20 cellular contexts compared by ENCODE assay signal in the genomic region with DNA sequence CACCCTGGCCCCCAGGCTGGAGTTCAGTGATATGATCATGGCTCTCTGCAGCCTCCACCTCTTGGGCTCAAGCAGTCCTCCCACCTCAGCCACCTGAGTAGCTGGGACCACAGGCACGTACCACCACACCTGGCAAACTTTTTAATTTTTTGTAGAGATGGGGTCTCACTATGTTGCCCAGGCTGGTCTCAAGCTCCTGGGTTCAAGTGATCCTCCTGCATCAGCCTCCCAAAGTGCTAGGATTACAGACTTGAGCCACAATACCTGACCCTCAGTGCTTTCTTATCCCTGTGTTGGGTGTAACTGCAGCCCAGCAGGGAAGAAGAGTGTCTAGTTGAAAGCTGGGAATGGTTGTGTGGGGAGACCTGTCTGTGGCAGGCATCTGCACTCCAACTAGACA.
"Had no signal": no experiment of that assay in that cellular context is flagged by ENCODE, and none has a peak within 500 bp of the region (broad histone marks: within the 10 kb centered on the region; RNA-seq: fewer than 3 reads in every experiment).

No MANE protein-coding gene starts in this region.

- H3K4me3 Mint-ChIP-seq: naive thymus-derived CD8-positive, alpha-beta T cell had no signal

- H3K9me3 ChIP-seq: pancreas, tibial nerve, vagina had no signal

- H3K27me3 ChIP-seq: cardiac muscle cell, hepatocyte, pancreas, tibial nerve, vagina had no signal

- H2AFZ ChIP-seq: hepatocyte had no signal

- DNase-seq: activated CD4-positive, CD25-positive, alpha-beta regulatory T cell treated with anti-CD3 and anti-CD28 coated beads, Interleukin-2, amount 50 U/mL, for 72 hours; activated CD8-positive, alpha-beta memory T cell treated with anti-CD3 and anti-CD28 coated beads for 24 hours; activated CD8-positive, alpha-beta memory T cell treated with anti-CD3 and anti-CD28 coated beads, Interleukin-2, amount 50 U/mL, for 48 hours; activated effector memory CD4-positive, alpha-beta T cell treated with anti-CD3 and anti-CD28 coated beads, Interleukin-2, amount 50 U/mL, for 16 hours; activated naive CD4-positive, alpha-beta T cell treated with anti-CD3 and anti-CD28 coated beads, Interleukin-2, amount 50 U/mL, for 16 hours; activated T-cell treated with anti-CD3 and anti-CD28 coated beads, Interleukin-2, amount 50 U/mL, for 48 hours; left cardiac atrium; mesendoderm; pancreas; stimulated activated CD4-positive, alpha-beta T cell treated with anti-CD3 and anti-CD28 coated beads, Interleukin-12 subunit alpha, Interleukin-12 subunit beta, amount 100 ng/mL, for 4 hours; stimulated activated CD4-positive, alpha-beta T cell treated with anti-CD3 and anti-CD28 coated beads, Interleukin-1b, Interleukin-23, amount 100 ng/mL, for 48 hours; stimulated activated CD8-positive, alpha-beta memory T cell treated with anti-CD3 and anti-CD28 coated beads, Interleukin-4, amount 100 ng/mL, for 48 hours; stimulated activated naive CD4-positive, alpha-beta T cell; T-helper 1 cell; T1000 had no signal

- H3K27me3 Mint-ChIP-seq: naive thymus-derived CD8-positive, alpha-beta T cell had no signal

- ATAC-seq: left cardiac atrium; naive thymus-derived CD8-positive, alpha-beta T cell; pancreas had no signal

- H3K27ac ChIP-seq: cardiac muscle cell, hepatocyte, pancreas, tibial nerve, vagina had no signal

- H3K27ac Mint-ChIP-seq: naive thymus-derived CD8-positive, alpha-beta T cell had no signal

- H3K4me3 ChIP-seq: cardiac muscle cell, hepatocyte, pancreas, tibial nerve, vagina had no signal

- H3K9me3 Mint-ChIP-seq: naive thymus-derived CD8-positive, alpha-beta T cell had no signal

- H3K4me2 ChIP-seq: hepatocyte had no signal

- H3K4me1 ChIP-seq: pancreas, tibial nerve, vagina had no signal
